Comparison of ENCODE assay signal across 29 cellular contexts in genomic region chr17:74618446-74618845, GRCh38. TPM values are rescaled to one million over a fixed set of nuclear protein-coding genes. Genes with fewer than 3 reads are reported as not detected.
"Had no signal": no experiment of that assay in that cellular context is flagged by ENCODE, and none has a peak within 500 bp of the region (broad histone marks: within the 10 kb centered on the region; RNA-seq: fewer than 3 reads in every experiment).

No MANE protein-coding gene starts in this region.

- H3K4me3 Mint-ChIP-seq: activated T-cell treated with anti-CD3 and anti-CD28 coated beads, Interleukin-2, amount 50 U/mL, for 24 hours; mesothelial cell of epicardium; naive thymus-derived CD4-positive, alpha-beta T cell; T-helper 1 cell treated with Interleukin-12 subunit alpha and Interleukin-12 subunit beta and Interleukin-4 antibody, amounts not matched to agents 30 μg/mL and 1 μg/mL, for 36 hours had no signal

- H3K27ac Mint-ChIP-seq: activated T-cell treated with anti-CD3 and anti-CD28 coated beads, Interleukin-2, amount 50 U/mL, for 24 hours; mesothelial cell of epicardium; naive thymus-derived CD4-positive, alpha-beta T cell; progenitor cell of endocrine pancreas; T-helper 1 cell treated with Interleukin-12 subunit alpha and Interleukin-12 subunit beta and Interleukin-4 antibody, amounts not matched to agents 30 μg/mL and 1 μg/mL, for 36 hours had no signal

- DNase-seq: activated CD4-positive, alpha-beta T cell treated with anti-CD3 and anti-CD28 coated beads for 48 hours; activated CD4-positive, alpha-beta T cell treated with anti-CD3 and anti-CD28 coated beads, Interleukin-2, amount 50 U/mL, for 48 hours; activated CD8-positive, alpha-beta memory T cell treated with anti-CD3 and anti-CD28 coated beads, Interleukin-2, amount 50 U/mL, for 48 hours; activated gamma-delta T cell treated with Interleukin-2 at 50 U/mL for 16 hours; activated naive CD4-positive, alpha-beta T cell treated with anti-CD3 and anti-CD28 coated beads, Interleukin-2, amount 50 U/mL, for 16 hours; activated T-cell treated with anti-CD3 and anti-CD28 coated beads, Interleukin-2, amount 50 U/mL, for 24 hours; amniotic stem cell; brain microvascular endothelial cell; effector CD4-positive, alpha-beta T cell; foreskin keratinocyte; heart right ventricle; naive thymus-derived CD4-positive, alpha-beta T cell; ovary; right lobe of liver; stimulated activated CD4-positive, alpha-beta T cell treated with anti-CD3 and anti-CD28 coated beads, Interleukin-12 subunit alpha, Interleukin-12 subunit beta, amount 100 ng/mL, for 4 hours; stimulated activated CD4-positive, alpha-beta T cell treated with anti-CD3 and anti-CD28 coated beads, Interleukin-4, amount 100 ng/mL, for 1 hour; stomach; T-helper 9 cell; thyroid gland; upper lobe of left lung had no signal

- H3K36me3 Mint-ChIP-seq: mesothelial cell of epicardium; naive thymus-derived CD4-positive, alpha-beta T cell had no signal

- H3K4me1 Mint-ChIP-seq: mesothelial cell of epicardium had no signal

- H3K9me3 Mint-ChIP-seq: activated T-cell treated with anti-CD3 and anti-CD28 coated beads, Interleukin-2, amount 50 U/mL, for 24 hours; mesothelial cell of epicardium; T-helper 1 cell treated with Interleukin-12 subunit alpha and Interleukin-12 subunit beta and Interleukin-4 antibody, amounts not matched to agents 30 μg/mL and 1 μg/mL, for 36 hours had no signal

RNA-seq across cellular contexts. Expression of gene CD300E, which starts 5.1 kb away (rescaled TPM):
- total RNA-seq: activated CD8-positive, alpha-beta memory T cell treated with anti-CD3 and anti-CD28 coated beads for 36 hours; astrocyte; foreskin keratinocyte; kidney epithelial cell; mesothelial cell of epicardium; progenitor cell of endocrine pancreas; renal cortical epithelial cell; thyroid gland had no signal

RNA-seq across cellular contexts. Expression of gene CD300LD, which starts 26.4 kb away (rescaled TPM):
- total RNA-seq: activated CD8-positive, alpha-beta memory T cell treated with anti-CD3 and anti-CD28 coated beads for 36 hours; astrocyte; esophagus muscularis mucosa; foreskin keratinocyte; heart right ventricle; kidney epithelial cell; lower leg skin; mesothelial cell of epicardium; ovary; progenitor cell of endocrine pancreas; renal cortical epithelial cell; right lobe of liver; stomach; thyroid gland; upper lobe of left lung had no signal

RNA-seq across cellular contexts. Expression of gene CD300H, which starts 51.1 kb away (rescaled TPM):
- total RNA-seq: activated CD8-positive, alpha-beta memory T cell treated with anti-CD3 and anti-CD28 coated beads for 36 hours; astrocyte; esophagus muscularis mucosa; foreskin keratinocyte; kidney epithelial cell; lower leg skin; mesothelial cell of epicardium; ovary; progenitor cell of endocrine pancreas; renal cortical epithelial cell; stomach; thyroid gland had no signal
